In the genomic region with DNA sequence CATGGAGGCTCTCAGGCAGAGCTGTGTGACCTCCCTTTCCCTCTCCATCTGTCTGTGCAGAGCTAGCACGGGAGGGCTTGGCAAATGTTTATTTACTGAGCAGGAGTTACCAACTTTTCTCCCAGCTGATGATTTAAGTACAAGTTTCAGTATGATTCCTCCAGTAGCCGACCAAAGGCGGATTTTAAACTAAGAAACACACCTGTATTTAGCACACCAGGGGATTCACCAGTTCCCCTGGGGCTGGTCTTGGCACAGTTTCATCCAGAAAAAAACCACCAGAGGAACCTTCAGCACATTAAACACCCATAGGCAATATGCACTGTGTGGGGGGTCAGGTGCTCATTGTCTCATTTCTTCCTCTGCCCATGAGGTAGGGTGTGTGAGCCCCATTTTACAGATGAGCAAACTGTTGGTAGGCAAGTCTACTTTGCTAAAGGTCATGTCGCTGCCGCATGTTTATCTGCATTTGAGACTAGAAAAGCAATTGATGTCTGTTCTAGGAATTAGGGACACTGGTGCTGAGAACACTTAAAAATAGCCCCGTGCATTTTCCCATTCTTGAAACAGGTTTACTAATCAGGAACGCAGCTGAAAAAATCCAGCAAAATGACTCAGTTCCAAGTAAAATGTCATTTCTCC, we compare ENCODE assay signal across 8 cellular contexts.
A peak's percentile ranks its signal among the peaks of the same experiment; 100 is the strongest.
DNase-seq lines count a peak whose midpoint lies in the region; ATAC-seq lines count a peak whose summit lies in the region.

No MANE protein-coding gene starts in this region.

- DNase-seq in activated T-cell treated with anti-CD3 and anti-CD28 coated beads for 24 hours (ENCODE audit: low read depth) (peak; percentile 54), activated T-cell treated with anti-CD3 and anti-CD28 coated beads for 4 hours (no peak), OCI-M2 (lab: John Stamatoyannopoulos, UW; ENCODE audit: unreplicated experiment) (no peak), head of caudate nucleus (no peak), LoVo (ENCODE audit: low spot score) (no peak)
- peak; percentile 78 for DNase-seq in activated CD4-positive, alpha-beta T cell treated with anti-CD3 and anti-CD28 coated beads for 48 hours
- DNase-seq in stimulated activated CD4-positive, alpha-beta T cell treated with anti-CD3 and anti-CD28 coated beads, Interleukin-12 subunit alpha, Interleukin-12 subunit beta, amount 100 ng/mL, for 24 hours (ENCODE audit: low read depth in 2 of 2) = peak; percentile 28 to 52

- intact Hi-C loops in head of caudate nucleus (cut with DNase I) = no loop called here

- ATAC-seq in HG02973 (IDR thresholded peaks at IDR 0.05; ENCODE audit: unreplicated experiment) = peak; percentile 46

Comparison
In these comparisons a context has a peak if more than half of its experiments do, and no peak if none do; other contexts are left out.
1. DNase-seq: peak in activated T-cell treated with anti-CD3 and anti-CD28 coated beads for 24 hours (single experiment), activated CD4-positive, alpha-beta T cell treated with anti-CD3 and anti-CD28 coated beads for 48 hours (single experiment) and stimulated activated CD4-positive, alpha-beta T cell treated with anti-CD3 and anti-CD28 coated beads, Interleukin-12 subunit alpha, Interleukin-12 subunit beta, amount 100 ng/mL, for 24 hours (2 of 2); none in activated T-cell treated with anti-CD3 and anti-CD28 coated beads for 4 hours (single experiment), OCI-M2 (single experiment), head of caudate nucleus (0 of 42) and LoVo (single experiment).